1 cellular context compared by ENCODE assay signal in genomic region chr1:15212216-15212988, GRCh38.
TF ChIP-seq lines count a peak whose summit lies in the region.

No MANE protein-coding gene starts in this region.

TF ChIP-seq in WTC11, 78 proteins besides CTCF, POLR2A, EP300 and RAD21:
- no peak for TF ChIP-seq E2F5 (CRISPR knock-in tag; IDR thresholded peaks at IDR 0.05)
- TF ChIP-seq HMGXB4 (CRISPR knock-in tag; IDR thresholded peaks at IDR 0.05): no peak
- no peak for TF ChIP-seq FOXK1 (CRISPR knock-in tag; IDR thresholded peaks at IDR 0.05)
- TF ChIP-seq ZNF532 (CRISPR knock-in tag; IDR thresholded peaks at IDR 0.05; ENCODE audit: borderline replicate concordance): no peak
- TF ChIP-seq TP53 (CRISPR knock-in tag; IDR thresholded peaks at IDR 0.05): no peak
- no peak for TF ChIP-seq TCF7 (CRISPR knock-in tag; IDR thresholded peaks at IDR 0.05; ENCODE audit: low read depth)
